In genomic region chr19:8045872-8046568, GRCh38 we compare ENCODE assay signal across 23 cellular contexts. TPM values are rescaled to one million over a fixed set of nuclear protein-coding genes. Genes with fewer than 3 reads are reported as not detected.
"Had no signal": no experiment of that assay in that cellular context is flagged by ENCODE, and none has a peak within 500 bp of the region (broad histone marks: within the 10 kb centered on the region; RNA-seq: fewer than 3 reads in every experiment).

No MANE protein-coding gene starts in this region.

- H3K36me3 ChIP-seq: breast epithelium had no signal

- H3K4me3 ChIP-seq: breast epithelium had no signal

- H3K27me3 ChIP-seq: breast epithelium had no signal

- H3K9me3 ChIP-seq: breast epithelium had no signal

- H3K27ac ChIP-seq: breast epithelium had no signal

- DNase-seq: activated CD4-positive, alpha-beta T cell treated with anti-CD3 and anti-CD28 coated beads for 4 hours; activated CD8-positive, alpha-beta memory T cell treated with anti-CD3 and anti-CD28 coated beads, Interleukin-2, amount 50 U/mL, for 4 hours; activated CD8-positive, alpha-beta T cell treated with anti-CD3 and anti-CD28 coated beads for 36 hours; activated effector memory CD4-positive, alpha-beta T cell treated with Interleukin-2 at 50 U/mL for 16 hours; activated naive CD4-positive, alpha-beta T cell; aorta; caudate nucleus; Karpas-422; NCI-H1105; NCI-H1436; NCI-H1694 treated with DMSO at 0.1 percent for 48 hours; NCI-H2029 treated with DMSO at 0.1 percent for 48 hours; NCI-H2171; NCI-H226; NCI-H526; NCI-H774; SHP77 had no signal

- H3K4me1 ChIP-seq: breast epithelium had no signal

- FAIRE-seq: RCC 7860 had no signal

- ATAC-seq: activated CD4-positive, CD25-positive, alpha-beta regulatory T cell treated with anti-CD3 and anti-CD28 coated beads, Interleukin-2, amount 50 U/mL, for 24 hours; activated CD8-positive, alpha-beta T cell treated with anti-CD3 and anti-CD28 coated beads for 36 hours had no signal

RNA-seq across cellular contexts. Expression of gene CCL25, which starts 6.5 kb away (rescaled TPM):
- total RNA-seq: activated T-helper 1 cell treated with anti-CD3 and anti-CD28 coated beads, Interleukin-12 subunit alpha, Interleukin-12 subunit beta, Interleukin-2, Interleukin-4 antibody, amounts not matched to agents 30 ng/mL and 10 ng/mL and 1 ng/mL, durations not matched to agents 14 hours and 24 hours and 36 hours; aorta; breast epithelium; NCI-H460; SK-MEL-5 had no signal
